ENCODE assay signal across 10 cellular contexts in the genomic region with DNA sequence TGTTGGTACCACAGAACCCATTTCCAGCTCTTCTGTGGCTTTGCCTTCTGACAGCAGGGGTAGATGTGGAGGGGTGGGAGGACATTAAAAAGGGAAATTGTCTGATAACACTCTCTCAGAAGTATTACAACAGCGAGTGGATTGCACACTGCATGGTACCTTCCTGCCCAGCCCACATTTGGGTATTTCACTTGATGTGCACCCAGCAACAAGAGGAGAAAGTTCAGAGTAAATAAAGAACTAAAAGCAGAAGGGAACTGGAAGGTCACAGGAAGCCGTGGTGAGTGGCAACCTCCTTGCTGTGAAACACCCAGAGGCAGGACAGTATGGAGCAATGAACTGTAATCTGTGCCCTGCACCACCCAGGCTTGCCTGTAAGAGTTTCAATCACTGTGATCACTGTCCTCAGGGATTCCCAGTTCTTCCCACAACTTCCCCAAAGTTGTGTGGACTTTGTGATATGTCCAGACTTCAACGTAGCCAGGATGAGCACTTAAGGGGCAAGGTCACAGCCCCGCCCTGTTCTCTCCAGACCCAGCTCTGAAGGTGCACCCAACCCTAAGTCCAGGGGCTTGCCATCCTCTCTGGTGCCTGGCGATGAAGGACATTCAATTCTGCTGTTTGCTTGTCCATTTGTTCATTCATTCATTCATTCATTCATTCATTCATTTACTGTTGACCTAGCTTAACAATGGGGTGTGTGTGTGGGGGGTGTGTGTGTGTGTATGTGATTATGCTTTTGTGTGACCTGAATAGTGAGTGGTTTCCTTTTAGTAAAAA. TPM values are rescaled to one million over a fixed set of nuclear protein-coding genes. Genes with fewer than 3 reads are reported as not detected.
DNase-seq lines count a peak whose midpoint lies in the region; ATAC-seq, FAIRE-seq and TF ChIP-seq lines count a peak whose summit lies in the region.
"Had no signal": no experiment of that assay in that cellular context is flagged by ENCODE, and none has a peak within 500 bp of the region (broad histone marks: within the 10 kb centered on the region; RNA-seq: fewer than 3 reads in every experiment).

No MANE protein-coding gene starts in this region.

- H3K36me3 ChIP-seq in Loucy (ENCODE audit: insufficient read depth, low read length): no peaks in the 10 kb centered on the region; the same call in 1 of the 2 replicates
- H3K36me3 ChIP-seq: adrenal gland had no signal

- no peaks in the 10 kb centered on the region for H3K79me2 ChIP-seq in Loucy (ENCODE audit: insufficient read depth, low read length)

- TF ChIP-seq CTCF in Loucy (conservative IDR thresholded peaks at IDR 0.05; ENCODE audit: low read length): no peak

- peaks cover 42% of the 10 kb centered on the region for H3K4me1 Mint-ChIP-seq in memory B cell

- no peaks in the 10 kb centered on the region for H3K27me3 ChIP-seq in Loucy (ENCODE audit: insufficient read depth, low read length, poor library complexity, severe bottlenecking)

- DNase-seq in activated CD8-positive, alpha-beta memory T cell treated with anti-CD3 and anti-CD28 coated beads, Interleukin-2, amount 50 U/mL, for 48 hours: peak; percentile 63
- DNase-seq in memory B cell (ENCODE audit: low spot score in 2 of 2): no peak
- DNase-seq in posterior vena cava (ENCODE audit: low spot score): no peak
- no peak for DNase-seq in NCI-H526 (lab: John Stamatoyannopoulos, UW)
- DNase-seq in urothelium cell line (ENCODE audit: low spot score): no peak

- intact Hi-C loops in posterior vena cava (cut with DNase I): no loop called here

- peak overlapping the region; percentile 59 for H3K4me3 ChIP-seq in Loucy (ENCODE audit: low read length, poor library complexity, severe bottlenecking)
- H3K4me3 ChIP-seq: adrenal gland had no signal

- H2AFZ ChIP-seq in Loucy (ENCODE audit: low read length): no peak overlapping the region

- no peaks in the 10 kb centered on the region for H3K27me3 Mint-ChIP-seq in memory B cell

- H3K36me3 Mint-ChIP-seq in memory B cell: no peaks in the 10 kb centered on the region

- ATAC-seq in GM18502 (IDR thresholded peaks at IDR 0.05; ENCODE audit: poor library complexity, unreplicated experiment) (peak; percentile 92), memory B cell (ENCODE audit: low read depth) (peak; percentile 81), HG02885 (IDR thresholded peaks at IDR 0.05; ENCODE audit: poor library complexity, unreplicated experiment) (no peak)

- peak overlapping the region; percentile 33 for H3K4me3 Mint-ChIP-seq in memory B cell

- peak overlapping the region; percentile 67 for H3K27ac Mint-ChIP-seq in memory B cell

- no peaks in the 10 kb centered on the region for H3K9me3 Mint-ChIP-seq in memory B cell

- peaks cover 43% of the 10 kb centered on the region for H3K4me1 ChIP-seq in Loucy (ENCODE audit: insufficient read depth, low read length, poor library complexity, severe bottlenecking)
- H3K4me1 ChIP-seq: adrenal gland had no signal

- peaks cover 14% of the 10 kb centered on the region for H3F3A ChIP-seq in Loucy (ENCODE audit: low read depth)

- H3K4me2 ChIP-seq in Loucy (ENCODE audit: low read depth, low read length, poor library complexity, severe bottlenecking): peak overlapping the region; percentile 76

- peak overlapping the region; percentile 51 for H3K9ac ChIP-seq in Loucy (ENCODE audit: low read depth, low read length, poor library complexity, severe bottlenecking)

- H4K20me1 ChIP-seq in Loucy (ENCODE audit: insufficient read depth, low read length, poor library complexity, severe bottlenecking): no peaks in the 10 kb centered on the region

- no peak for FAIRE-seq in urothelium cell line (lab: Jason Lieb, UNC)

- no peaks in the 10 kb centered on the region; the same call in 1 of the 2 replicates for H3K9me3 ChIP-seq in Loucy (ENCODE audit: insufficient read depth, low read depth, low read length)
- H3K9me3 ChIP-seq: adrenal gland had no signal

- no peaks in the 10 kb centered on the region for H3K9me2 ChIP-seq in Loucy (replicated peaks; ENCODE audit: low read depth, low read length)

RNA-seq across cellular contexts. Expression of gene F5, which starts 18.7 kb away (rescaled TPM):
- 1 to 10 TPM in 1 of 2 donors, under 1 TPM in 1; 1.00 to 2.5 TPM for total RNA-seq in posterior vena cava
- total RNA-seq: LHCN-M2 had no signal

RNA-seq across cellular contexts. Expression of gene SELP, which starts 25.0 kb away (rescaled TPM):
- 10 to 100 TPM; 14.2 to 23.8 TPM for total RNA-seq in posterior vena cava
- total RNA-seq: LHCN-M2 had no signal
